ENCODE assay signal across 8 cellular contexts in genomic region chr14:100159865-100160533, GRCh38. TPM values are rescaled to one million over a fixed set of nuclear protein-coding genes. Genes with fewer than 3 reads are reported as not detected.
DNase-seq lines count a peak whose midpoint lies in the region; ATAC-seq and TF ChIP-seq lines count a peak whose summit lies in the region.

No MANE protein-coding gene starts in this region.

- TF ChIP-seq CTCF in foreskin keratinocyte (conservative IDR thresholded peaks at IDR 0.05) (no peak), spleen (IDR thresholded peaks at IDR 0.05 in 8 of 11, conservative IDR thresholded peaks at IDR 0.05 in 3 of 11) (no peak)

- WGBS in spleen, 5 donors: 10 to 18% (median 12%) methylated on average over 21 to 39 of the region's 39 CpGs

- H3K36me3 Mint-ChIP-seq in T-helper 2 cell treated with Interferon-gamma antibody and Interleukin-4, amounts not matched to agents 5 μg/mL and 100 μg/mL, for 36 hours (ENCODE audit: low read depth): peaks cover 1% of the 10 kb centered on the region

- peaks cover 0 to 6% (median 4%) of the 10 kb centered on the region in 8 donors for H3K9me3 ChIP-seq in spleen

- H3K27me3 ChIP-seq in foreskin keratinocyte: peaks cover 64% of the 10 kb centered on the region
- H3K27me3 ChIP-seq in spleen (replicated peaks in 1 of 7): peaks cover 0 to 51% (median 34%) of the 10 kb centered on the region in 7 donors

- ATAC-seq in foreskin keratinocyte: peak; percentile 34
- ATAC-seq in HG03097 (IDR thresholded peaks at IDR 0.05; ENCODE audit: low FRiP score, unreplicated experiment): no peak

- H3K27ac ChIP-seq in foreskin keratinocyte (no peak overlapping the region), spleen (no peak overlapping the region)

- peaks cover 42% of the 10 kb centered on the region for H3K27me3 Mint-ChIP-seq in T-helper 2 cell treated with Interferon-gamma antibody and Interleukin-4, amounts not matched to agents 5 μg/mL and 100 μg/mL, for 36 hours (ENCODE audit: low read depth)

- TF ChIP-seq POLR2A in spleen (IDR thresholded peaks at IDR 0.05): no peak

- peak; percentile 16 for DNase-seq in T-helper 2 cell treated with Interferon-gamma antibody and Interleukin-4, amounts not matched to agents 5 μg/mL and 100 μg/mL, for 36 hours (ENCODE audit: low spot score)
- DNase-seq in T-helper 2 cell: no peak
- DNase-seq in NCI-H748 treated with DMSO at 0.1 percent for 48 hours (lab: John Stamatoyannopoulos, UW): peak; percentile 59
- DNase-seq in foreskin keratinocyte: peak; percentile 20 to 51
- DNase-seq in spleen: no peak
- no peak for DNase-seq in GF-D8 (lab: John Stamatoyannopoulos, UW)
- DNase-seq in NCI-H1694 (lab: John Stamatoyannopoulos, UW): no peak

- H3K4me3 Mint-ChIP-seq in T-helper 2 cell treated with Interferon-gamma antibody and Interleukin-4, amounts not matched to agents 5 μg/mL and 100 μg/mL, for 36 hours: peak overlapping the region; percentile 4

- intact Hi-C loops in spleen (cut with DNase I; ENCODE audit: low total_unique reads): no loop called here

- H3K4me1 Mint-ChIP-seq in T-helper 2 cell treated with Interferon-gamma antibody and Interleukin-4, amounts not matched to agents 5 μg/mL and 100 μg/mL, for 36 hours (ENCODE audit: low read depth): no peaks in the 10 kb centered on the region

- H3K4me3 ChIP-seq in spleen: peak overlapping the region; percentile 3 to 77 (median 50)

- H3K36me3 ChIP-seq in spleen: no peaks in the 10 kb centered on the region

- H3K27ac Mint-ChIP-seq in T-helper 2 cell treated with Interferon-gamma antibody and Interleukin-4, amounts not matched to agents 5 μg/mL and 100 μg/mL, for 36 hours: no peak overlapping the region

- no peaks in the 10 kb centered on the region for H3K4me1 ChIP-seq in foreskin keratinocyte
- peaks cover 8 to 36% (median 21%) of the 10 kb centered on the region in 6 donors for H3K4me1 ChIP-seq in spleen

- H3K9me3 Mint-ChIP-seq in T-helper 2 cell treated with Interferon-gamma antibody and Interleukin-4, amounts not matched to agents 5 μg/mL and 100 μg/mL, for 36 hours: peaks cover 3% of the 10 kb centered on the region

RNA-seq across cellular contexts. Expression of gene DEGS2, which starts 0.6 kb away (rescaled TPM):
- total RNA-seq in foreskin keratinocyte (0.07 TPM in 1 of 2 replicates, not detected in the other), spleen (1 to 10 TPM in 5 of 7 donors, under 1 TPM in 2; 0.33 to 3.2 (median 1.3) TPM)
- polyA plus RNA-seq in foreskin keratinocyte (0.04 and 0.14 TPM in 2 replicates), spleen (1 to 10 TPM; 1.1 to 2.8 (median 1.5) TPM)

Comparison
In these comparisons a context has a peak if more than half of its experiments do, and no peak if none do; other contexts are left out.
1. DNase-seq: peak in T-helper 2 cell treated with Interferon-gamma antibody and Interleukin-4, amounts not matched to agents 5 μg/mL and 100 μg/mL, for 36 hours (single experiment), NCI-H748 treated with DMSO at 0.1 percent for 48 hours (single experiment) and foreskin keratinocyte (2 of 2); none in T-helper 2 cell (0 of 5), spleen (single experiment), GF-D8 (single experiment) and NCI-H1694 (single experiment).